12 cellular contexts compared by ENCODE assay signal in genomic region chr13:112874751-112875300, GRCh38.
A peak's percentile ranks its signal among the peaks of the same experiment; 100 is the strongest.
DNase-seq lines count a peak whose midpoint lies in the region; ATAC-seq and TF ChIP-seq lines count a peak whose summit lies in the region.
"Had no signal": no experiment of that assay in that cellular context is flagged by ENCODE, and none has a peak within 500 bp of the region (broad histone marks: within the 10 kb centered on the region; RNA-seq: fewer than 3 reads in every experiment).

No MANE protein-coding gene starts in this region.

- H3K4me3 Mint-ChIP-seq in activated CD4-positive, alpha-beta T cell treated with anti-CD3 and anti-CD28 coated beads, Interleukin-2, amount 10 ng/mL, durations not matched to agents 7 days and 5 days: no peak overlapping the region
- H3K4me3 Mint-ChIP-seq in endodermal cell: no peak overlapping the region

- H3K36me3 ChIP-seq in endodermal cell (ENCODE audit: control insufficient read depth, insufficient read depth, low read length): peaks cover 83% of the 10 kb centered on the region
- H3K36me3 ChIP-seq in neutrophil: peaks cover 83% of the 10 kb centered on the region

- no peaks in the 10 kb centered on the region for H3K4me1 ChIP-seq in endodermal cell (ENCODE audit: control insufficient read depth, insufficient read depth, low read length)
- peaks cover 31 to 34% of the 10 kb centered on the region in 2 experiments for H3K4me1 ChIP-seq in neutrophil (ENCODE audit: control insufficient read depth in 1 of 2, insufficient read depth in 1 of 2, low read depth in 1 of 2, low read length in 1 of 2)
- H3K4me1 ChIP-seq: pancreas had no signal

- peaks cover 37% of the 10 kb centered on the region for H3K36me3 Mint-ChIP-seq in activated CD4-positive, alpha-beta T cell treated with anti-CD3 and anti-CD28 coated beads, Interleukin-2, amount 10 ng/mL, durations not matched to agents 7 days and 5 days (ENCODE audit: low read depth)
- peaks cover 72% of the 10 kb centered on the region for H3K36me3 Mint-ChIP-seq in endodermal cell (ENCODE audit: low read depth)

- no peaks in the 10 kb centered on the region for H3K27me3 Mint-ChIP-seq in activated CD4-positive, alpha-beta T cell treated with anti-CD3 and anti-CD28 coated beads, Interleukin-2, amount 10 ng/mL, durations not matched to agents 7 days and 5 days
- H3K27me3 Mint-ChIP-seq in endodermal cell (ENCODE audit: insufficient read depth): no peaks in the 10 kb centered on the region
- H3K27me3 Mint-ChIP-seq: stimulated activated naive B cell treated with anti-CD40 and anti-IgM and Interleukin-4, amounts not matched to agents 10 μg/mL and 1 μg/mL and 100 μg/mL, for 72 hours had no signal

- TF ChIP-seq CTCF in LNCAP (IDR thresholded peaks at IDR 0.05) (peak; percentile 28; the same call in 1 of the 2 replicates), endodermal cell (conservative IDR thresholded peaks at IDR 0.05) (no peak), neutrophil (IDR thresholded peaks at IDR 0.05) (no peak)

- H3K9me3 ChIP-seq in endodermal cell (ENCODE audit: control insufficient read depth, low read length) (peaks cover 33% of the 10 kb centered on the region), neutrophil (no peaks in the 10 kb centered on the region)
- H3K9me3 ChIP-seq: pancreas, upper lobe of left lung had no signal

- H3K4me3 ChIP-seq in endodermal cell (ENCODE audit: low read length): no peak overlapping the region
- peak overlapping the region in 1 of 2 experiments; percentile 44 for H3K4me3 ChIP-seq in neutrophil (ENCODE audit: low read depth in 1 of 2, low read length in 1 of 2)
- H3K4me3 ChIP-seq: pancreas, skin epidermis had no signal

- no peaks in the 10 kb centered on the region for H3K27me3 ChIP-seq in endodermal cell (ENCODE audit: control insufficient read depth, insufficient read depth, low read length, poor library complexity, severe bottlenecking)
- H3K27me3 ChIP-seq in neutrophil: no peaks in the 10 kb centered on the region
- H3K27me3 ChIP-seq: pancreas, upper lobe of left lung had no signal

- peak overlapping the region; percentile 27 for H3K27ac Mint-ChIP-seq in activated CD4-positive, alpha-beta T cell treated with anti-CD3 and anti-CD28 coated beads, Interleukin-2, amount 10 ng/mL, durations not matched to agents 7 days and 5 days
- H3K27ac Mint-ChIP-seq in endodermal cell: no peak overlapping the region

- H3K4me1 Mint-ChIP-seq in activated CD4-positive, alpha-beta T cell treated with anti-CD3 and anti-CD28 coated beads, Interleukin-2, amount 10 ng/mL, durations not matched to agents 7 days and 5 days: peaks cover 20% of the 10 kb centered on the region
- no peaks in the 10 kb centered on the region for H3K4me1 Mint-ChIP-seq in endodermal cell

- no peak overlapping the region for H3K9ac ChIP-seq in endodermal cell (ENCODE audit: extremely low read depth, low read length, poor library complexity, severe bottlenecking)

- H3K27ac ChIP-seq in endodermal cell (ENCODE audit: low read depth, low read length) (no peak overlapping the region), neutrophil (peak overlapping the region; percentile 76)
- H3K27ac ChIP-seq: pancreas had no signal

- ATAC-seq in HG03039 (IDR thresholded peaks at IDR 0.05; ENCODE audit: unreplicated experiment) (no peak), GM21360 (IDR thresholded peaks at IDR 0.05; ENCODE audit: unreplicated experiment) (no peak)

- CTCF ChIA-PET in activated CD4-positive, alpha-beta T cell treated with anti-CD3 and anti-CD28 coated beads, Interleukin-2, amount 10 ng/mL, durations not matched to agents 7 days and 5 days (lab: Charles Lee): interaction anchor here (0.7 to 1.9 kb wide), 8 partner anchors 10 to 286 kb away, joined by 3 to 5 read pairs (median 4); no protein-coding TSS in a partner anchor

- H3K9me3 Mint-ChIP-seq in activated CD4-positive, alpha-beta T cell treated with anti-CD3 and anti-CD28 coated beads, Interleukin-2, amount 10 ng/mL, durations not matched to agents 7 days and 5 days: peaks cover 13% of the 10 kb centered on the region
- H3K9me3 Mint-ChIP-seq in endodermal cell: peaks cover 26% of the 10 kb centered on the region
- H3K9me3 Mint-ChIP-seq: stimulated activated naive B cell treated with anti-CD40 and anti-IgM and Interleukin-4, amounts not matched to agents 10 μg/mL and 1 μg/mL and 100 μg/mL, for 72 hours had no signal

- POLR2A ChIA-PET in activated CD4-positive, alpha-beta T cell treated with anti-CD3 and anti-CD28 coated beads, Interleukin-2, amount 10 ng/mL, durations not matched to agents 7 days and 5 days (lab: Charles Lee): no interaction called here

- 89 to 90% methylated on average over 17 to 19 of the region's 19 CpGs for WGBS in endodermal cell (ENCODE audit: insufficient coverage in 1 of 2, insufficient read length in 1 of 2), 2 experiments

- DNase-seq in activated CD4-positive, alpha-beta T cell treated with anti-CD3 and anti-CD28 coated beads, Interleukin-2, amount 10 ng/mL, durations not matched to agents 7 days and 5 days: no peak
- no peak for DNase-seq in activated CD4-positive, alpha-beta T cell treated with anti-CD3 and anti-CD28 coated beads, Interleukin-2, amount 50 U/mL, for 48 hours
- DNase-seq in endodermal cell (peak; percentile 41), NCI-H2081 (lab: John Stamatoyannopoulos, UW) (no peak)
